In genomic region chr14:102768223-102769048, GRCh38 we compare ENCODE assay signal across 10 cellular contexts. TPM values are rescaled to one million over a fixed set of nuclear protein-coding genes. Genes with fewer than 3 reads are reported as not detected.
A peak's percentile ranks its signal among the peaks of the same experiment; 100 is the strongest.
DNase-seq lines count a peak whose midpoint lies in the region; ATAC-seq, FAIRE-seq and TF ChIP-seq lines count a peak whose summit lies in the region.
"Had no signal": no experiment of that assay in that cellular context is flagged by ENCODE, and none has a peak within 500 bp of the region (broad histone marks: within the 10 kb centered on the region; RNA-seq: fewer than 3 reads in every experiment).

No MANE protein-coding gene starts in this region.

- H3K9me3 ChIP-seq in uterus: no peaks in the 10 kb centered on the region

- no peak overlapping the region for H3K4me3 ChIP-seq in uterus

- intact Hi-C loops in CD14-positive monocyte (cut with micrococcal nuclease): no loop called here
- intact Hi-C loops in uterus (cut with DNase I; ENCODE audit: low total_unique reads): no loop called here

- ATAC-seq in HG03378 (IDR thresholded peaks at IDR 0.05; ENCODE audit: unreplicated experiment) (peak; percentile 57), HG03108 (IDR thresholded peaks at IDR 0.05; ENCODE audit: unreplicated experiment) (no peak)

- H3K27ac Mint-ChIP-seq in CD14-positive monocyte: peak overlapping the region; percentile 94 to 97 (median 96)

- peaks cover 29% of the 10 kb centered on the region for H3K4me1 Mint-ChIP-seq in CD14-positive monocyte

- H3K36me3 ChIP-seq in uterus: no peaks in the 10 kb centered on the region

- no peaks in the 10 kb centered on the region for H3K36me3 Mint-ChIP-seq in CD14-positive monocyte

- H3K4me3 Mint-ChIP-seq in CD14-positive monocyte: no peak overlapping the region

- peaks cover 0 to 3% (median 0%) of the 10 kb centered on the region in 7 donors for H3K9me3 Mint-ChIP-seq in CD14-positive monocyte

- TF ChIP-seq CTCF in CD14-positive monocyte (IDR thresholded peaks at IDR 0.05) (no peak), uterus (IDR thresholded peaks at IDR 0.05) (no peak)

- TF ChIP-seq POLR2A in uterus (IDR thresholded peaks at IDR 0.05): no peak

- peaks cover 4 to 7% (median 6%) of the 10 kb centered on the region in 3 donors for H3K27me3 Mint-ChIP-seq in CD14-positive monocyte (ENCODE audit: low read depth in 3 of 3)

- H3K4me1 ChIP-seq in uterus: no peaks in the 10 kb centered on the region

- no peaks in the 10 kb centered on the region for H3K27me3 ChIP-seq in uterus

- FAIRE-seq in GM19239 (lab: Jason Lieb, UNC): peak; percentile 96
- FAIRE-seq: bronchial epithelial cell had no signal

- H3K27ac ChIP-seq in caudate nucleus (ENCODE audit: low read depth, low read length) (peak overlapping the region; percentile 44), uterus (no peak overlapping the region)

- DNase-seq in CD14-positive monocyte (ENCODE audit: low spot score) (peak; percentile 88), GM19239 (ENCODE audit: insufficient read length, low spot score) (no peak), caudate nucleus (lab: John Stamatoyannopoulos, UW) (peak in 1 of 61 donors; percentile 5), mucosa of gallbladder (ENCODE audit: low spot score) (no peak), uterus (no peak), mesenteric fat pad (ENCODE audit: low spot score) (no peak)
- DNase-seq: SW 1271 had no signal

RNA-seq across cellular contexts. Expression of gene TRAF3, which starts 8.8 kb away (rescaled TPM):
- 10 to 100 TPM; 12.0 to 17.3 TPM for polyA plus RNA-seq in CD14-positive monocyte
- total RNA-seq in mucosa of gallbladder (17.0 TPM), uterus (10 to 100 TPM in 3 of 4 donors, 1 to 10 TPM in 1; 7.4 to 33.1 (median 22.1) TPM), mesenteric fat pad (33.3 TPM)
